ENCODE assay signal across 8 cellular contexts in the genomic region with DNA sequence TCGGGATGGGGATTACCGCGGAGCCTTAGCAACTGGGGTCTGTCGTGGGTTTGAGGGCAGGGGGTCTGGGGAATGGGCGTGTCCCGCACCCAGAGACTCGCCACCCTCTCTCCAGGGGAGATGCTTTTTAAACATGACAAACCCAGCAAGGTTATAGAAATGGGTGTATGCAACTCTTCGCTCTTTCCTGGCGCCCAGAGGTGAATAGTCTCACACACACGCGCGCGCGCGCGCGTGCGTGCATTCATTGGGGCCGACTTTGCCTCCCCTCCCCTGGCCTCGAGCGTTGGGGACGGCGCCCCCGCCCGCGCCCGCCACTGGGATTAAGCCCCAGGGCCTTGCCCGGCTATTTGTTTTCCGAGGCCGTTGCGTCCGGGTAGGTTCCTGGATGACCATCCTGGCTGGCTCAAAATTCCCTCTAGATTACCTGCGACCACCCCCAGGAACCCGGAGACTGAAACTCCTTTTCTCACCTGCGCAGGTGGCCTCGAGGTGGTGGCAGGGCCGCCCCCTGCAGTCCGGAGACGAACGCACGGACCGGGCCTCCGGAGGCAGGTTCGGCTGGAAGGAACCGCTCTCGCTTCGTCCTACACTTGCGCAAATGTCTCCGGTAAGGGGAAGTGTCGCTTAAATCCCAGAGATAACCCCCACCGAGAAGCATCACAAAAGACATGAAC. TPM values are rescaled to one million over a fixed set of nuclear protein-coding genes. Genes with fewer than 3 reads are reported as not detected.
DNase-seq lines count a peak whose midpoint lies in the region; ATAC-seq, FAIRE-seq and TF ChIP-seq lines count a peak whose summit lies in the region.

No MANE protein-coding gene starts in this region.

- no peak overlapping the region for H3K9ac ChIP-seq in endothelial cell of umbilical vein (replicated peaks; ENCODE audit: extremely low read depth, insufficient read depth, low read length)

- CTCF ChIA-PET in Caco-2 (lab: Charles Lee) (interaction anchor here (1.0 kb wide), 2 partner anchors 15 to 40 kb away, joined by 3 to 4 read pairs; no protein-coding TSS in a partner anchor), endothelial cell of umbilical vein (lab: Charles Lee) (interaction anchor here (0.6 to 1.7 kb wide), 5 partner anchors 9 to 814 kb away, joined by 3 to 6 read pairs (median 3); no protein-coding TSS in a partner anchor)
- CTCF ChIA-PET in activated CD4-positive, alpha-beta memory T cell treated with anti-CD3 and anti-CD28 coated beads for 36 hours (lab: Charles Lee) = interaction anchor here (1.0 to 2.2 kb wide), 6 partner anchors 15 to 72 kb away, joined by 3 to 12 read pairs (median 5); a partner anchor contains a TSS

- H4K20me1 ChIP-seq in endothelial cell of umbilical vein (replicated peaks; ENCODE audit: control insufficient read depth, extremely low read depth, insufficient read depth, low read length) = no peaks in the 10 kb centered on the region

- ATAC-seq in GM21529 (IDR thresholded peaks at IDR 0.05; ENCODE audit: unreplicated experiment) (peak; percentile 13), GM21619 (IDR thresholded peaks at IDR 0.05; ENCODE audit: unreplicated experiment) (no peak), HG03378 (IDR thresholded peaks at IDR 0.05; ENCODE audit: unreplicated experiment) (no peak)
- ATAC-seq in naive thymus-derived CD8-positive, alpha-beta T cell = peak; percentile 28 to 40

- no peaks in the 10 kb centered on the region for H3K79me2 ChIP-seq in endothelial cell of umbilical vein (ENCODE audit: control insufficient read depth, insufficient read depth, low read length)

- DNase-seq in Caco-2 = peak; percentile 62 to 79
- DNase-seq in NB4 (ENCODE audit: low read depth) = peak; percentile 65
- peak; percentile 44 for DNase-seq in activated CD4-positive, alpha-beta memory T cell treated with anti-CD3 and anti-CD28 coated beads for 36 hours
- DNase-seq in endothelial cell of umbilical vein (ENCODE audit: low read depth, low spot score) = no peak
- peak; percentile 22 to 70 (median 36) for DNase-seq in naive thymus-derived CD8-positive, alpha-beta T cell

- FAIRE-seq in endothelial cell of umbilical vein (lab: Jason Lieb, UNC) = peak; percentile 28

- H3K36me3 ChIP-seq in Caco-2 (ENCODE audit: control insufficient read depth, insufficient read depth, low read length) (no peaks in the 10 kb centered on the region; the same call in 1 of the 2 replicates), endothelial cell of umbilical vein (ENCODE audit: control insufficient read depth in 2 of 2, extremely low read depth in 1 of 2, insufficient read depth in 2 of 2, low read length in 2 of 2) (no peaks in the 10 kb centered on the region)

- H3K4me2 ChIP-seq in endothelial cell of umbilical vein (ENCODE audit: insufficient read depth, low read length) = peak overlapping the region; percentile 71

- H3K4me1 Mint-ChIP-seq in Caco-2 (ENCODE audit: low read depth, unreplicated experiment) = peaks cover 14% of the 10 kb centered on the region
- peaks cover 5% of the 10 kb centered on the region for H3K4me1 Mint-ChIP-seq in activated CD4-positive, alpha-beta memory T cell treated with anti-CD3 and anti-CD28 coated beads for 36 hours (ENCODE audit: low read depth)
- peaks cover 18 to 46% (median 30%) of the 10 kb centered on the region in 4 donors for H3K4me1 Mint-ChIP-seq in naive thymus-derived CD8-positive, alpha-beta T cell

- H3K27me3 ChIP-seq in Caco-2 (replicated peaks; ENCODE audit: control insufficient read depth, insufficient read depth, low read length) (no peaks in the 10 kb centered on the region), endothelial cell of umbilical vein (ENCODE audit: control insufficient read depth in 2 of 2, insufficient read depth in 2 of 2, low read length in 2 of 2) (peaks cover 31 to 33% of the 10 kb centered on the region in 2 experiments)

- no peak overlapping the region for H3K27ac ChIP-seq in endothelial cell of umbilical vein (ENCODE audit: insufficient read depth, low read depth, low read length)

- TF ChIP-seq CTCF in Caco-2 (IDR thresholded peaks at IDR 0.05; ENCODE audit: insufficient read depth in 1 of 2, low read depth in 1 of 2, low read length in 1 of 2, severe bottlenecking in 1 of 2, unreplicated experiment in 1 of 2) (peak; percentile 39 to 72), NB4 (IDR thresholded peaks at IDR 0.05; ENCODE audit: low read depth, low read length) (peak; percentile 1), endothelial cell of umbilical vein (IDR thresholded peaks at IDR 0.05; ENCODE audit: extremely low read depth in 1 of 2, insufficient read depth in 1 of 2, low read depth in 1 of 2, low read length in 2 of 2) (peak in 1 of 2 donors; percentile 8)

- H2AFZ ChIP-seq in endothelial cell of umbilical vein (ENCODE audit: low read depth, low read length) = peak overlapping the region; percentile 66

- H3K9me3 ChIP-seq in Caco-2 = no peaks in the 10 kb centered on the region
- no peaks in the 10 kb centered on the region for H3K9me3 ChIP-seq in endothelial cell of umbilical vein (replicated peaks; ENCODE audit: control insufficient read depth, insufficient read depth, low read length)

- intact Hi-C loops in Caco-2 (cut with micrococcal nuclease; ENCODE audit: unreplicated experiment) (loop anchor here (1.0 to 5.0 kb wide), 3 partner anchors 72 to 276 kb away; a partner anchor contains a TSS), endothelial cell of umbilical vein (cut with micrococcal nuclease) (loop anchor here (5.0 kb wide), 2 partner anchors 176 to 266 kb away; a partner anchor contains a TSS)
- intact Hi-C loops in activated CD4-positive, alpha-beta memory T cell treated with anti-CD3 and anti-CD28 coated beads for 36 hours (cut with micrococcal nuclease) = loop anchor here (1.0 to 5.0 kb wide), 4 partner anchors 17 to 276 kb away; a partner anchor contains a TSS

- H3K4me1 ChIP-seq in Caco-2 (0 out of 2 replicates have a peak, but pooled peaks cover 4% of the 10 kb centered on the region), endothelial cell of umbilical vein (ENCODE audit: control insufficient read depth, extremely low read depth, insufficient read depth, low read length) (peaks cover 5% of the 10 kb centered on the region)

- H3K4me3 Mint-ChIP-seq in Caco-2 (ENCODE audit: unreplicated experiment) = peak overlapping the region; percentile 80
- peak overlapping the region; percentile 82 for H3K4me3 Mint-ChIP-seq in activated CD4-positive, alpha-beta memory T cell treated with anti-CD3 and anti-CD28 coated beads for 36 hours
- H3K4me3 Mint-ChIP-seq in naive thymus-derived CD8-positive, alpha-beta T cell = peak overlapping the region; percentile 81 to 93 (median 90)

- no peaks in the 10 kb centered on the region for H3K9me3 Mint-ChIP-seq in Caco-2 (ENCODE audit: unreplicated experiment)
- peaks cover 2% of the 10 kb centered on the region for H3K9me3 Mint-ChIP-seq in activated CD4-positive, alpha-beta memory T cell treated with anti-CD3 and anti-CD28 coated beads for 36 hours
- H3K9me3 Mint-ChIP-seq in naive thymus-derived CD8-positive, alpha-beta T cell = peaks cover 0 to 2% (median 0%) of the 10 kb centered on the region in 9 donors

- BruUV-seq in Caco-2 (replicated peaks; lab: Mats Ljungman, UMichigan) = no TSS peak
- BruUV-seq in endothelial cell of umbilical vein (replicated peaks; lab: Mats Ljungman, UMichigan) = no TSS peak

- no peaks in the 10 kb centered on the region for H3K27me3 Mint-ChIP-seq in Caco-2 (ENCODE audit: insufficient read depth, unreplicated experiment)
- no peaks in the 10 kb centered on the region for H3K27me3 Mint-ChIP-seq in activated CD4-positive, alpha-beta memory T cell treated with anti-CD3 and anti-CD28 coated beads for 36 hours
- no peaks in the 10 kb centered on the region for H3K27me3 Mint-ChIP-seq in naive thymus-derived CD8-positive, alpha-beta T cell

- TF ChIP-seq POLR2A in NB4 (IDR thresholded peaks at IDR 0.05; ENCODE audit: extremely low read depth, insufficient read length) = no peak
- no peak for TF ChIP-seq POLR2A in endothelial cell of umbilical vein (IDR thresholded peaks at IDR 0.05; ENCODE audit: low read depth, low read length)

- peak overlapping the region; percentile 73 for H3K27ac Mint-ChIP-seq in Caco-2 (ENCODE audit: unreplicated experiment)
- H3K27ac Mint-ChIP-seq in activated CD4-positive, alpha-beta memory T cell treated with anti-CD3 and anti-CD28 coated beads for 36 hours = no peak overlapping the region
- H3K27ac Mint-ChIP-seq in naive thymus-derived CD8-positive, alpha-beta T cell = peak overlapping the region in 8 of 10 donors; percentile 2 to 92 (median 84)

- dilution Hi-C loops in endothelial cell of umbilical vein (cut with MboI; ENCODE audit: extremely low pct_ligation_motif_present, low sequenced_read_pairs) = no loop called here

- POLR2A ChIA-PET in Caco-2 (lab: Charles Lee) (interaction anchor here (0.5 kb wide), 1 partner anchor 38 kb away, joined by 3 read pairs; no protein-coding TSS in a partner anchor), endothelial cell of umbilical vein (lab: Charles Lee) (no interaction called here)
- POLR2A ChIA-PET in activated CD4-positive, alpha-beta memory T cell treated with anti-CD3 and anti-CD28 coated beads for 36 hours (lab: Charles Lee) = interaction anchor here (0.9 kb wide), 1 partner anchor 15 kb away, joined by 3 read pairs; no protein-coding TSS in a partner anchor
- POLR2A ChIA-PET in naive thymus-derived CD8-positive, alpha-beta T cell (lab: Charles Lee) = interaction anchor here (1.0 to 1.9 kb wide), 4 partner anchors 17 to 173 kb away, joined by 4 to 15 read pairs (median 6); a partner anchor contains a TSS

- peak overlapping the region; percentile 80 for H3K4me3 ChIP-seq in Caco-2 (ENCODE audit: low read depth, low read length)
- H3K4me3 ChIP-seq in NB4 (ENCODE audit: low read depth, low read length) = peak overlapping the region; percentile 51
- H3K4me3 ChIP-seq in endothelial cell of umbilical vein (replicated peaks in 1 of 3; ENCODE audit: insufficient read depth in 1 of 3, low read depth in 1 of 3, low read length in 3 of 3) = peak overlapping the region; percentile 30 to 43 (median 38)

- peaks cover 21% of the 10 kb centered on the region for H3K36me3 Mint-ChIP-seq in Caco-2 (ENCODE audit: insufficient read depth, unreplicated experiment)
- H3K36me3 Mint-ChIP-seq in activated CD4-positive, alpha-beta memory T cell treated with anti-CD3 and anti-CD28 coated beads for 36 hours = no peaks in the 10 kb centered on the region
- H3K36me3 Mint-ChIP-seq in naive thymus-derived CD8-positive, alpha-beta T cell = peaks cover 0 to 8% (median 0%) of the 10 kb centered on the region in 3 donors

- no peaks in the 10 kb centered on the region for H3K9me1 ChIP-seq in endothelial cell of umbilical vein (replicated peaks; ENCODE audit: control insufficient read depth, extremely low read depth, insufficient read depth, low read length)

RNA-seq across cellular contexts. Expression of a gene that starts 0.8 kb away (rescaled TPM):
- total RNA-seq in Caco-2 (2022) (14.8 and 16.1 TPM in 2 replicates), endothelial cell of umbilical vein (1.1 and 1.3 TPM in 2 replicates)
- total RNA-seq in activated CD4-positive, alpha-beta memory T cell treated with anti-CD3 and anti-CD28 coated beads for 36 hours = 1 to 10 TPM; 5.7 to 7.0 TPM
- polyA plus RNA-seq in endothelial cell of umbilical vein = 0.35 and 0.39 TPM in 2 replicates
- polyA plus RNA-seq in endothelial cell of umbilical vein (2011; cell fraction: cytosol; rRNA removed) = 0.35 TPM in 2 replicates
- 0.11 and 0.21 TPM in 2 replicates for polyA plus RNA-seq in endothelial cell of umbilical vein (2011; cell fraction: nucleus; rRNA removed)
- polyA plus RNA-seq in endothelial cell of umbilical vein (2012) = 0.20 and 0.37 TPM in 2 replicates
- polyA minus RNA-seq in endothelial cell of umbilical vein = 0.41 and 1.7 TPM in 2 replicates
- polyA minus RNA-seq in endothelial cell of umbilical vein (2011; cell fraction: cytosol; rRNA and poly(A)+ RNA removed) = 5.9 TPM
- polyA minus RNA-seq in endothelial cell of umbilical vein (2011; cell fraction: nucleus; rRNA and poly(A)+ RNA removed) = 0.48 and 0.91 TPM in 2 replicates
- total RNA-seq in naive thymus-derived CD8-positive, alpha-beta T cell = 10 to 100 TPM; 17.1 to 19.5 TPM
- 10 to 100 TPM; 12.5 to 18.3 (median 16.9) TPM for polyA plus RNA-seq in naive thymus-derived CD8-positive, alpha-beta T cell

Comparison
In these comparisons a context has a peak if more than half of its experiments do, and no peak if none do; other contexts are left out.
1. ATAC-seq: peak in GM21529 (single experiment) and naive thymus-derived CD8-positive, alpha-beta T cell (2 of 2); none in GM21619 (single experiment) and HG03378 (single experiment).
2. Peak in every context shown above with its lines, with median percentiles within 50 percentile points of each other: H3K4me3 ChIP-seq and H3K4me3 Mint-ChIP-seq.